In the genomic region with DNA sequence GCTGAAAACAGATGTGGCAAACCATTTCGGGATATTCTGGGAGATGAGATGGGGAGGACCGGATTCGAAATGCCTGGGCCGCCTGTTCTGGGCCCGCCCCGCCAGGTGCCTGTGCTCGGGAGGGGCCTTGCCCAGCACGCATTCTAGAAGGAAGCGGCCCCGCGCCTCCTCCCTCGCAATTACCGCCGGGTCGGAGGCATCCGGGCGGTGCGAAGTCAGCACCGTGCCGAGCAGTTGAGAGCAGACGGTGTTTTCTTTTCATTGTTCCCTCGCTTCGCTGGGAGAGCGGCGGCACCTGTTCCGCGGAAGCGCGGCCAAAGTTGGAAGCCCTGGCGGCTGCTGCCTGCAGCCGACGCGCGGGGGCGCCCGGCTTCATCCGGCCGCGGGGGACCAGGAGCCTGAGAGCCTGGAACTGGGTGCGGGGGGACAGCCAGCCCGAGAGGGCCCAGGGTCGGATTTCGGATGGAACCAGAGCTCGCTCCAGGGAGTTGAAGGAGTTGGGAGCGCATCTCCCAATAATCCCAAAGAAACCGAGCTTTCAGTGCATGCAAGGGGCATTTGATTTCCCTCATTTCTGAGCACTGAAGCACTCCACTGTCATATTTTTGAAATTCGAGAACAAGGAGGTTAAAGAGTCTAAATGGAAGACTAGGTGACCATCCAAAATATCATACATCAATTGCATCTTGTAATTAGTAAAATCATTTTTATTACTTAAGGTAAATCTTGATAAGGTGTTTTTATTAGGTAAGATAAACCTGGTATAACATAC, we compare ENCODE assay signal across 8 cellular contexts.
DNase-seq lines count a peak whose midpoint lies in the region; ATAC-seq and TF ChIP-seq lines count a peak whose summit lies in the region.

No MANE protein-coding gene starts in this region.

- DNase-seq in CD8-positive, alpha-beta T cell: peak in 1 of 7 experiments; percentile 28
- DNase-seq in RWPE2 (ENCODE audit: low spot score) (no peak), dorsolateral prefrontal cortex (peak in 8 of 10 donors; percentile 26 to 74 (median 54)), memory B cell (ENCODE audit: low spot score in 2 of 2) (no peak), tibial artery (no peak), NOMO-1 (lab: John Stamatoyannopoulos, UW; ENCODE audit: unreplicated experiment in 2 of 2) (no peak)

- peaks cover 6% of the 10 kb centered on the region for H3K4me1 Mint-ChIP-seq in CD8-positive, alpha-beta T cell (ENCODE audit: low read depth)
- H3K4me1 Mint-ChIP-seq in memory B cell: no peaks in the 10 kb centered on the region

- intact Hi-C loops in CD8-positive, alpha-beta T cell (cut with DNase I, micrococcal nuclease): no loop called here
- intact Hi-C loops in dorsolateral prefrontal cortex (cut with DNase I): loop anchor here in 1 of 2 donors (10.0 kb wide), 1 partner anchor 793 kb away; no protein-coding TSS in a partner anchor
- intact Hi-C loops in tibial artery (cut with DNase I; ENCODE audit: low total_unique reads): no loop called here

- no peaks in the 10 kb centered on the region for H3K27me3 ChIP-seq in CD8-positive, alpha-beta T cell (ENCODE audit: insufficient read depth, low read length)
- H3K27me3 ChIP-seq in RWPE2 (ENCODE audit: insufficient read depth, poor library complexity, severe bottlenecking) (no peaks in the 10 kb centered on the region), dorsolateral prefrontal cortex (no peaks in the 10 kb centered on the region), tibial artery (no peaks in the 10 kb centered on the region)

- no peaks in the 10 kb centered on the region for H3K9me3 ChIP-seq in CD8-positive, alpha-beta T cell (ENCODE audit: low read length)
- no peaks in the 10 kb centered on the region for H3K9me3 ChIP-seq in RWPE2 (ENCODE audit: severe bottlenecking)
- no peaks in the 10 kb centered on the region for H3K9me3 ChIP-seq in tibial artery

- H3K36me3 Mint-ChIP-seq in CD8-positive, alpha-beta T cell: no peaks in the 10 kb centered on the region
- H3K36me3 Mint-ChIP-seq in memory B cell: no peaks in the 10 kb centered on the region

- no peak overlapping the region for H3K4me3 ChIP-seq in CD8-positive, alpha-beta T cell (ENCODE audit: low read depth, low read length)
- H3K4me3 ChIP-seq in RWPE2 (ENCODE audit: severe bottlenecking) (peak overlapping the region; percentile 4), dorsolateral prefrontal cortex (peak overlapping the region; percentile 13 to 67 (median 46)), tibial artery (peak overlapping the region; percentile 42 to 53)

- ATAC-seq in CD8-positive, alpha-beta T cell: no peak
- ATAC-seq in HG02759 (IDR thresholded peaks at IDR 0.05; ENCODE audit: unreplicated experiment) (peak; percentile 71), RWPE2 (ENCODE audit: low read depth) (peak; percentile 57), memory B cell (ENCODE audit: low read depth) (peak; percentile 27), HG03039 (IDR thresholded peaks at IDR 0.05; ENCODE audit: unreplicated experiment) (no peak)

- H3K27ac Mint-ChIP-seq in CD8-positive, alpha-beta T cell: no peak overlapping the region
- no peak overlapping the region for H3K27ac Mint-ChIP-seq in memory B cell

- H3K27ac ChIP-seq in CD8-positive, alpha-beta T cell (ENCODE audit: low read depth, low read length): no peak overlapping the region
- H3K27ac ChIP-seq in RWPE2 (ENCODE audit: poor library complexity, severe bottlenecking): no peak overlapping the region
- peak overlapping the region in 9 of 59 donors; percentile 6 to 60 (median 28) for H3K27ac ChIP-seq in dorsolateral prefrontal cortex
- no peak overlapping the region for H3K27ac ChIP-seq in tibial artery

- H3K27me3 Mint-ChIP-seq in CD8-positive, alpha-beta T cell (ENCODE audit: low read depth): peaks cover 17% of the 10 kb centered on the region
- H3K27me3 Mint-ChIP-seq in memory B cell: peaks cover 14% of the 10 kb centered on the region

- no peaks in the 10 kb centered on the region for H3K4me1 ChIP-seq in CD8-positive, alpha-beta T cell (ENCODE audit: insufficient read depth, low read length)
- H3K4me1 ChIP-seq in RWPE2 (ENCODE audit: insufficient read depth, poor library complexity, severe bottlenecking) (no peaks in the 10 kb centered on the region), tibial artery (peaks cover 0 to 11% (median 8%) of the 10 kb centered on the region in 4 donors)

- no peak for TF ChIP-seq CTCF in CD8-positive, alpha-beta T cell (IDR thresholded peaks at IDR 0.05)
- TF ChIP-seq CTCF in RWPE2 (IDR thresholded peaks at IDR 0.05; ENCODE audit: poor library complexity, severe bottlenecking) (peak; percentile 61), dorsolateral prefrontal cortex (IDR thresholded peaks at IDR 0.05 in 54 of 56, conservative IDR thresholded peaks at IDR 0.05 in 2 of 56; ENCODE audit: low read depth in 1 of 56, partially characterized antibody in 56 of 56) (peak in 54 of 56 donors; percentile 32 to 79 (median 58)), tibial artery (IDR thresholded peaks at IDR 0.05) (peak; percentile 35 to 59)

- H3K36me3 ChIP-seq in CD8-positive, alpha-beta T cell (ENCODE audit: insufficient read depth, low read length): no peaks in the 10 kb centered on the region
- H3K36me3 ChIP-seq in RWPE2 (ENCODE audit: low read depth): no peaks in the 10 kb centered on the region
- no peaks in the 10 kb centered on the region for H3K36me3 ChIP-seq in tibial artery

- POLR2A ChIA-PET in CD8-positive, alpha-beta T cell (lab: Charles Lee): no interaction called here

- no peaks in the 10 kb centered on the region for H3K9me3 Mint-ChIP-seq in CD8-positive, alpha-beta T cell
- no peaks in the 10 kb centered on the region for H3K9me3 Mint-ChIP-seq in memory B cell

- CTCF ChIA-PET in CD8-positive, alpha-beta T cell (lab: Charles Lee): no interaction called here

- peak overlapping the region; percentile 26 for H3K4me3 Mint-ChIP-seq in CD8-positive, alpha-beta T cell
- H3K4me3 Mint-ChIP-seq in memory B cell: no peak overlapping the region

Comparison
In these comparisons a context has a peak if more than half of its experiments do, and no peak if none do; other contexts are left out.
1. ATAC-seq: peak in HG02759 (single experiment), RWPE2 (single experiment) and memory B cell (single experiment); none in CD8-positive, alpha-beta T cell (single experiment) and HG03039 (single experiment).
2. DNase-seq: peak in dorsolateral prefrontal cortex (8 of 10); none in RWPE2 (single experiment), memory B cell (0 of 2), tibial artery (0 of 2) and NOMO-1 (0 of 2).